7 cellular contexts compared by ENCODE assay signal in the genomic region with DNA sequence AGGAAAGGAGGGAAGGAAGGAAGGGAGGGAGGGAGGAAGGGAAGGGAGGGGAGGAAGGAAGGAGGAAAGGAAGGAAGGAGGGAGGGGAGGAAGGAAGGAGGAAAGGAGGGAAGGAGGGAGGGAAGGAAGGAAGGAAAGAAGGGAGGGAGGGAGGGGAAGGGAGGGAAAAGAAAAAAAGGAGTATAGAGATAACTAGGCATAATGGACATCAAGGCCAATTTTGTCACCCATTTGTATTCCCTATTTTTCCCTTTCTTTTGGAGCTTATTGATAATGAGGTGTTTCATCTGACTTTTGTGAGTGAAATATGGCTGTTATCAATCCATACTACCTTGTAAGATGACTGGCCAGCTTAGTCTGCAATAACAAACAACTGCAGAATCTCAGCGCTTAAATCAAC.
"Had no signal": no experiment of that assay in that cellular context is flagged by ENCODE, and none has a peak within 500 bp of the region (broad histone marks: within the 10 kb centered on the region; RNA-seq: fewer than 3 reads in every experiment).

No MANE protein-coding gene starts in this region.

- H3K4me2 ChIP-seq: KMS-11 had no signal

- H3K9ac ChIP-seq: KMS-11 had no signal

- H3K4me3 ChIP-seq: K562 had no signal

- FAIRE-seq: HTR-8/SVneo, K562 had no signal

- DNase-seq: IMR-90, KBM-7, KG1 had no signal

- ATAC-seq: K562 had no signal

- H3K27ac ChIP-seq: HL-60, KMS-11 had no signal
